12 cellular contexts compared by ENCODE assay signal in the genomic region with DNA sequence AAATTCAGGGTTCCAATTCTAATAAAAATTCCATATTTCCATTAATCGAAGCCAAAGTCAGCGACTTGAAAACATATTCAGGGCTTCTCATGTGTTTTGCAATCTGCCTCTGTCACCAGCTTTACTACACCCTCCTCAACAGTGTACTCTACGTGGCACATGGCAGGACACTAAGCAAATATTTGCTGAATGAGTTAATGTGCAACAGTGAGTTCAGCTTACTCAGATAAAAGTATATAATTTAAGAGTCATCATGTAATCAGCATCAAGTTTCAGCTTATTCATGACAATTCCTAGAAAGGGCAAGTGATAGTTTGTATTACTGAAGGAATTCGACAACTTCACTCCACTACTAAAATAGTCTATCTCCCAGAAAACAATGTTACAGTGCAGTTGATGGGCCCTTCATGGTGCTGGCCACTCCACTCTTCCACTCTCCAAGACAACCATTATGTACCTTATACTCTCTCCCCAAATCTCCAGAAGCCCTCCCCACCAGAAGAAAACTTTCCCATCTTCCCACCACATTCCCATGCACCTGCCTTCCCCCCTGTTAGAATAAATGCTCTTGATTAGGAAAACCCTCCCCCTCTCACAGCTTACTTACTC.
DNase-seq lines count a peak whose midpoint lies in the region; ATAC-seq and TF ChIP-seq lines count a peak whose summit lies in the region.
"Had no signal": no experiment of that assay in that cellular context is flagged by ENCODE, and none has a peak within 500 bp of the region (broad histone marks: within the 10 kb centered on the region; RNA-seq: fewer than 3 reads in every experiment).

No MANE protein-coding gene starts in this region.

- BruUV-seq in Panc1 (replicated peaks; lab: Mats Ljungman, UMichigan) = TSS peak; percentile 49

- TF ChIP-seq EP300 in stomach (IDR thresholded peaks at IDR 0.05) (no peak), suprapubic skin (IDR thresholded peaks at IDR 0.05) (no peak)

- WGBS in stomach, 5 donors = 32 to 64% (median 48%) methylated on average over 4 of the region's 4 CpGs
- WGBS in suprapubic skin = 87% methylated on average over 4 of the region's 4 CpGs

- POLR2A ChIA-PET in Panc1 (lab: Charles Lee) = no interaction called here

- intact Hi-C loops in Panc1 (cut with micrococcal nuclease; ENCODE audit: unreplicated experiment) = loop anchor here (10.0 kb wide), 2 partner anchors 533 to 703 kb away; no protein-coding TSS in a partner anchor
- intact Hi-C loops in stomach (cut with DNase I; ENCODE audit: low total_unique reads) = no loop called here

- no peak overlapping the region for H3K4me3 ChIP-seq in Panc1 (ENCODE audit: low read depth in 2 of 2, low read length in 2 of 2)
- H3K4me3 ChIP-seq in stomach = no peak overlapping the region
- no peak overlapping the region for H3K4me3 ChIP-seq in suprapubic skin

- in situ Hi-C loops in Panc1 (cut with HindIII; ENCODE audit: low pct_unique_long_range_greater_than_20kb, low sequenced_read_pairs) = loop anchor here (25.0 kb wide), 1 partner anchor 711 kb away; no protein-coding TSS in a partner anchor

- peak; percentile 26 for DNase-seq in DMS153 (lab: John Stamatoyannopoulos, UW)
- DNase-seq in DMS153 treated with DMSO at 0.1 percent for 48 hours (lab: John Stamatoyannopoulos, UW; ENCODE audit: unreplicated experiment) = no peak
- peak; percentile 97 for DNase-seq in Panc1 (ENCODE audit: low read depth, low spot score)
- peak; percentile 77 for DNase-seq in fibroblast of peridontal ligament (ENCODE audit: extremely low read depth)
- DNase-seq in stomach = peak; percentile 54
- DNase-seq in OCI-M2 (lab: John Stamatoyannopoulos, UW; ENCODE audit: unreplicated experiment) = no peak
- no peak for DNase-seq in suprapubic skin (ENCODE audit: low spot score in 2 of 2)
- DNase-seq: activated CD4-positive, alpha-beta T cell treated with anti-CD3 and anti-CD28 coated beads, Interleukin-2, amount 50 U/mL, for 1 hour; aorta; posterior cingulate gyrus had no signal

- TF ChIP-seq CTCF in Panc1 (IDR thresholded peaks at IDR 0.05) (no peak), stomach (IDR thresholded peaks at IDR 0.05) (no peak), suprapubic skin (IDR thresholded peaks at IDR 0.05) (no peak)

- H3K27ac ChIP-seq in Panc1 (ENCODE audit: low read length) (no peak overlapping the region), stomach (peak overlapping the region in 2 of 5 donors; percentile 26 to 65), suprapubic skin (no peak overlapping the region)
- H3K27ac ChIP-seq: 22Rv1 had no signal

- H3K4me1 ChIP-seq in Panc1 (ENCODE audit: control insufficient read depth, insufficient read depth, low read length) (no peaks in the 10 kb centered on the region), stomach (peaks cover 0 to 21% (median 2%) of the 10 kb centered on the region in 4 donors), suprapubic skin (no peaks in the 10 kb centered on the region)

- H3K9me3 ChIP-seq in Panc1 (ENCODE audit: control insufficient read depth, insufficient read depth, low read depth, low read length) = no peaks in the 10 kb centered on the region
- no peaks in the 10 kb centered on the region for H3K9me3 ChIP-seq in stomach
- no peaks in the 10 kb centered on the region for H3K9me3 ChIP-seq in suprapubic skin

- TF ChIP-seq POLR2A in stomach (IDR thresholded peaks at IDR 0.05) = no peak
- TF ChIP-seq POLR2A in suprapubic skin (IDR thresholded peaks at IDR 0.05) = no peak

- CTCF ChIA-PET in Panc1 (lab: Charles Lee) = no interaction called here

- H3K36me3 ChIP-seq in Panc1 (ENCODE audit: control insufficient read depth, insufficient read depth, low read length) (no peaks in the 10 kb centered on the region), stomach (no peaks in the 10 kb centered on the region), suprapubic skin (no peaks in the 10 kb centered on the region)

- H3K27me3 ChIP-seq in Panc1 (ENCODE audit: control insufficient read depth, insufficient read depth, low read length) (no peaks in the 10 kb centered on the region), stomach (no peaks in the 10 kb centered on the region), suprapubic skin (no peaks in the 10 kb centered on the region)

- ATAC-seq in Panc1 (peak; percentile 92), GM18517 (IDR thresholded peaks at IDR 0.05; ENCODE audit: unreplicated experiment) (no peak)

Comparison
In these comparisons a context has a peak if more than half of its experiments do, and no peak if none do; other contexts are left out.
1. DNase-seq: peak in DMS153 (single experiment), Panc1 (single experiment), fibroblast of peridontal ligament (single experiment) and stomach (single experiment); none in DMS153 treated with DMSO at 0.1 percent for 48 hours (single experiment), OCI-M2 (single experiment) and suprapubic skin (0 of 2).